In the genomic region with DNA sequence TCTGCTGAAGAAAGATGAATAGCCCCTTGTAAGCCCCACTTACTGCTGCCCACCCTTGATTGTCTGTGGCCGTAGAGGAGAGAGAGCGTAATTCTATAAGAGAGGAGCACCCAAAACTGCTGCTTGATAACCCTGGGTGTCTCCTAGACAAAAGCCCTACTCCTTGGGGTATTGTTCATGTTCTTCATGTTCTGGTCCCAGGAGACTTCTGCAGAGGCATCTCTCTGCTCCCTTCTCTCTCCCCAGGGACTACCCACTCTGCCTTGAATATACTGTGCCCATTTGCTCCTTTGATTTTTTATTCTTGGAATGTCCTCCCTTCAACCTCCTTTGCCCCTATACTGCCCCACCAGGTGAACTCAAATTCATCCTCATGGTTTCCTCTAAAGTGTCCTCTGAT, we compare ENCODE assay signal across 28 cellular contexts.
"Had no signal": no experiment of that assay in that cellular context is flagged by ENCODE, and none has a peak within 500 bp of the region (broad histone marks: within the 10 kb centered on the region; RNA-seq: fewer than 3 reads in every experiment).

No MANE protein-coding gene starts in this region.

- H3K36me3 ChIP-seq: ascending aorta, Peyer's patch, SJCRH30 had no signal

- DNase-seq: activated CD4-positive, alpha-beta T cell treated with anti-CD3 and anti-CD28 coated beads for 48 hours; activated CD4-positive, alpha-beta T cell treated with anti-CD3 and anti-CD28 coated beads, Interleukin-2, amount 50 U/mL, for 4 hours; activated CD4-positive, CD25-positive, alpha-beta regulatory T cell treated with anti-CD3 and anti-CD28 coated beads, Interleukin-2, amount 50 U/mL, for 72 hours; activated CD8-positive, alpha-beta memory T cell treated with anti-CD3 and anti-CD28 coated beads, Interleukin-2, amount 50 U/mL, for 48 hours; activated CD8-positive, alpha-beta T cell treated with anti-CD3 and anti-CD28 coated beads, Interleukin-2, amount 10 ng/mL, durations not matched to agents 7 days and 5 days; activated effector memory CD4-positive, alpha-beta T cell treated with anti-CD3 and anti-CD28 coated beads, Interleukin-2, amount 50 U/mL, for 16 hours; activated naive CD4-positive, alpha-beta T cell treated with Interleukin-2 at 50 U/mL for 16 hours; activated naive CD8-positive, alpha-beta T cell treated with anti-CD3 and anti-CD28 coated beads, Interleukin-2, amount 50 U/mL, for 24 hours; activated T-cell treated with anti-CD3 and anti-CD28 coated beads, Interleukin-2, amount 50 U/mL, for 1 hour; amniotic stem cell; body of pancreas; central memory CD4-positive, alpha-beta T cell; Kasumi-1; NCI-H1092; NCI-H1930; NCI-H2107; NCI-H2171 treated with DMSO at 0.1 percent for 48 hours; NCI-H226; NCI-H82; Peyer's patch; Right ventricle myocardium superior; SJCRH30; SK-N-SH; T-helper 1 cell had no signal

- H3K9me3 ChIP-seq: ascending aorta, body of pancreas, Peyer's patch, SJCRH30, SK-N-SH had no signal

- H3K9me2 ChIP-seq: SK-N-SH had no signal

- H3K27ac ChIP-seq: ascending aorta, body of pancreas, Peyer's patch, RWPE1, SJCRH30 had no signal

- H3K9ac ChIP-seq: SK-N-SH had no signal

- H3K27me3 ChIP-seq: ascending aorta, body of pancreas, Peyer's patch, SJCRH30 had no signal

- H3K27ac Mint-ChIP-seq: activated CD8-positive, alpha-beta T cell treated with anti-CD3 and anti-CD28 coated beads, Interleukin-2, amount 10 ng/mL, durations not matched to agents 7 days and 5 days; activated naive CD4-positive, alpha-beta T cell treated with anti-CD3 and anti-CD28 coated beads, Interleukin-2, amount 50 U/mL, for 72 hours; activated T-helper 1 cell treated with anti-CD3 and anti-CD28 coated beads, Interleukin-12 subunit alpha, Interleukin-12 subunit beta, Interleukin-2, Interleukin-4 antibody, amounts not matched to agents 30 ng/mL and 10 ng/mL and 1 ng/mL, durations not matched to agents 14 hours and 24 hours and 36 hours had no signal

- H3K4me1 ChIP-seq: ascending aorta, Peyer's patch, SJCRH30 had no signal

- H3K4me3 Mint-ChIP-seq: activated CD8-positive, alpha-beta T cell treated with anti-CD3 and anti-CD28 coated beads, Interleukin-2, amount 10 ng/mL, durations not matched to agents 7 days and 5 days; activated naive CD8-positive, alpha-beta T cell treated with anti-CD3 and anti-CD28 coated beads, Interleukin-2, amount 50 U/mL, for 24 hours; activated T-helper 1 cell treated with anti-CD3 and anti-CD28 coated beads, Interleukin-12 subunit alpha, Interleukin-12 subunit beta, Interleukin-2, Interleukin-4 antibody, amounts not matched to agents 30 ng/mL and 10 ng/mL and 1 ng/mL, durations not matched to agents 14 hours and 24 hours and 36 hours had no signal

- ATAC-seq: activated CD8-positive, alpha-beta T cell treated with anti-CD3 and anti-CD28 coated beads, Interleukin-2, amount 10 ng/mL, durations not matched to agents 7 days and 5 days; activated naive CD4-positive, alpha-beta T cell treated with anti-CD3 and anti-CD28 coated beads, Interleukin-2, amount 50 U/mL, for 72 hours; activated naive CD8-positive, alpha-beta T cell treated with anti-CD3 and anti-CD28 coated beads, Interleukin-2, amount 50 U/mL, for 24 hours; body of pancreas had no signal

- H3K4me2 ChIP-seq: SK-N-SH had no signal

- H3K4me3 ChIP-seq: ascending aorta, body of pancreas, Peyer's patch, SJCRH30 had no signal
